12 cellular contexts compared by ENCODE assay signal in the genomic region with DNA sequence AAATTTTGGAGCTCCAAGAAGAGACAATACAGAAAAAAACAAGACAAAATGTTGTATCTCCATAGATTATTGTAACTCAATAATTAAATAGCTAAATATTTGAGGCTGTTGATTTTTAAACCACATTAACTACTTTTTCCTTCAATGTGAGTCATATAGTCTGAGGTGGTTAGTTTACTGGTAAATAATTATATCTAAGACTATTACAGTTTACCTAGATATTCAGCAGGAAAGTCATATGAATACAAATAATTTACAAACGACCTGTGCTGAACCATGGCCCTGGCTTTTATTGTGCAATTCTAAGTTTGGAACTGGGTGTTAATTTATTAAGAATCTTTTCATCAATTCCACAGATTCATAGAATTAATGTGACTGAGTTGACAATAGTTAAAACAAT. TPM values are rescaled to one million over a fixed set of nuclear protein-coding genes. Genes with fewer than 3 reads are reported as not detected.
A peak's percentile ranks its signal among the peaks of the same experiment; 100 is the strongest.
DNase-seq lines count a peak whose midpoint lies in the region; TF ChIP-seq lines count a peak whose summit lies in the region.
"Had no signal": no experiment of that assay in that cellular context is flagged by ENCODE, and none has a peak within 500 bp of the region (broad histone marks: within the 10 kb centered on the region; RNA-seq: fewer than 3 reads in every experiment).

No MANE protein-coding gene starts in this region.

- CTCF ChIA-PET in HEK293 (lab: Yijun Ruan, JAX), result interaction anchor here (0.6 to 1.5 kb wide), 4 partner anchors 45 to 192 kb away, joined by 3 read pairs; no protein-coding TSS in a partner anchor
- CTCF ChIA-PET in SK-N-SH (lab: Yijun Ruan, JAX), result interaction anchor here (0.7 to 4.4 kb wide), 5 partner anchors 14 to 192 kb away, joined by 3 to 21 read pairs (median 3); a partner anchor contains a TSS

- no peaks in the 10 kb centered on the region for H3K79me2 ChIP-seq in SK-N-SH (ENCODE audit: insufficient read depth)

- H3K4me2 ChIP-seq in SK-N-SH, result no peak overlapping the region

- H3K4me1 ChIP-seq in HEK293 (ENCODE audit: control insufficient read depth, insufficient read depth, low read length) (peaks cover 35% of the 10 kb centered on the region), SK-N-SH (ENCODE audit: control insufficient read depth in 1 of 2, insufficient read depth in 2 of 2, low read depth in 1 of 2, low read length in 1 of 2) (peaks cover 0 to 10% of the 10 kb centered on the region in 2 experiments; a peak in 2 of 4 replicates)

- TF ChIP-seq CTCF in HEK293 (tag by site-specific recombination; IDR thresholded peaks at IDR 0.05) (no peak), epithelial cell of proximal tubule (conservative IDR thresholded peaks at IDR 0.05; ENCODE audit: low read depth, low read length) (no peak), SK-N-SH (IDR thresholded peaks at IDR 0.05) (no peak)

- DNase-seq in Caki2 (ENCODE audit: low read depth) (peak; percentile 26), epithelial cell of proximal tubule (ENCODE audit: low read depth) (no peak), renal cortical epithelial cell (ENCODE audit: low read depth) (peak; percentile 82), DMS153 treated with DMSO at 0.1 percent for 48 hours (lab: John Stamatoyannopoulos, UW; ENCODE audit: unreplicated experiment) (no peak), SK-N-SH (no peak), caudate nucleus (lab: John Stamatoyannopoulos, UW) (no peak)
- DNase-seq: 8988T; CD8-positive, alpha-beta T cell; HCEC 1CT had no signal

- H3K36me3 ChIP-seq in HEK293 (ENCODE audit: control insufficient read depth in 2 of 2, insufficient read depth in 1 of 2, low read length in 2 of 2), result no peaks in the 10 kb centered on the region
- no peaks in the 10 kb centered on the region for H3K36me3 ChIP-seq in SK-N-SH (replicated peaks in 1 of 2; ENCODE audit: control insufficient read depth in 1 of 2, insufficient read depth in 2 of 2, low read length in 1 of 2)
- H3K36me3 ChIP-seq: BLaER1 treated with 17β-estradiol and CSF1 and Interleukin-3, amounts not matched to agents 10 nM and 100 nM had no signal

- no peak overlapping the region for H3K9ac ChIP-seq in SK-N-SH
- H3K9ac ChIP-seq: BLaER1 treated with 17β-estradiol and CSF1 and Interleukin-3, amounts not matched to agents 10 nM and 100 nM; GM23248 had no signal

- no peak for TF ChIP-seq EP300 in SK-N-SH (IDR thresholded peaks at IDR 0.05; ENCODE audit: borderline replicate concordance in 1 of 2, low read depth in 1 of 2, low read length in 1 of 2)

- H3K27ac ChIP-seq in HEK293 (ENCODE audit: extremely low read depth, low read depth, low read length), result no peak overlapping the region; the same call in 1 of the 2 replicates
- H3K27ac ChIP-seq in SK-N-SH (ENCODE audit: low read depth in 2 of 2, low read length in 1 of 2), result no peak overlapping the region
- no peak overlapping the region for H3K27ac ChIP-seq in caudate nucleus (ENCODE audit: low read depth, low read length)
- H3K27ac ChIP-seq: BLaER1 treated with 17β-estradiol and CSF1 and Interleukin-3, amounts not matched to agents 10 nM and 100 nM; GM23248 had no signal

- no peaks in the 10 kb centered on the region for H3F3A ChIP-seq in SK-N-SH (replicated peaks; ENCODE audit: insufficient read depth)

- in situ Hi-C loops in Caki2 (cut with HindIII; ENCODE audit: low pct_unique_long_range_greater_than_20kb, low sequenced_read_pairs), result no loop called here

- no peaks in the 10 kb centered on the region for H3K9me3 ChIP-seq in HEK293 (ENCODE audit: control insufficient read depth, insufficient read depth, low read depth, low read length)
- H3K9me3 ChIP-seq in SK-N-SH, result no peaks in the 10 kb centered on the region
- H3K9me3 ChIP-seq: BLaER1 treated with 17β-estradiol and CSF1 and Interleukin-3, amounts not matched to agents 10 nM and 100 nM had no signal

- no peak for TF ChIP-seq RAD21 in SK-N-SH (IDR thresholded peaks at IDR 0.05; ENCODE audit: low read length)

- POLR2A ChIA-PET in HEK293 (lab: Yijun Ruan, JAX), result interaction anchor here (2.4 kb wide), 1 partner anchor 26 kb away, joined by 8 read pairs; no protein-coding TSS in a partner anchor
- POLR2A ChIA-PET in SK-N-SH (lab: Yijun Ruan, JAX), result no interaction called here

- WGBS in SK-N-SH (ENCODE audit: low lambda C conversion rate), result 7% methylated on average over 1 of the region's 1 CpG

- no peaks in the 10 kb centered on the region for H4K20me1 ChIP-seq in SK-N-SH (ENCODE audit: insufficient read depth)
- H4K20me1 ChIP-seq: BLaER1 treated with 17β-estradiol and CSF1 and Interleukin-3, amounts not matched to agents 10 nM and 100 nM had no signal

- peaks cover 20% of the 10 kb centered on the region; the same call in 1 of the 2 replicates for H3K27me3 ChIP-seq in SK-N-SH (ENCODE audit: insufficient read depth)
- H3K27me3 ChIP-seq: BLaER1 treated with 17β-estradiol and CSF1 and Interleukin-3, amounts not matched to agents 10 nM and 100 nM had no signal

- H2AFZ ChIP-seq in SK-N-SH (ENCODE audit: low read depth), result no peak overlapping the region
- H2AFZ ChIP-seq: GM23248 had no signal

- H3K4me3 ChIP-seq in HEK293 (ENCODE audit: low read depth, low read length), result no peak overlapping the region
- peak overlapping the region; percentile 31 for H3K4me3 ChIP-seq in epithelial cell of proximal tubule (ENCODE audit: low read depth, low read length)
- no peak overlapping the region for H3K4me3 ChIP-seq in SK-N-SH (ENCODE audit: low read depth in 2 of 2, low read length in 1 of 2)
- H3K4me3 ChIP-seq: BLaER1 treated with 17β-estradiol and CSF1 and Interleukin-3, amounts not matched to agents 10 nM and 100 nM; GM23248 had no signal

- no peaks in the 10 kb centered on the region for H3K9me2 ChIP-seq in SK-N-SH

TF ChIP-seq in HEK293, 187 proteins besides CTCF, POLR2A, EP300 and RAD21:
- TF ChIP-seq, protein P1, sequence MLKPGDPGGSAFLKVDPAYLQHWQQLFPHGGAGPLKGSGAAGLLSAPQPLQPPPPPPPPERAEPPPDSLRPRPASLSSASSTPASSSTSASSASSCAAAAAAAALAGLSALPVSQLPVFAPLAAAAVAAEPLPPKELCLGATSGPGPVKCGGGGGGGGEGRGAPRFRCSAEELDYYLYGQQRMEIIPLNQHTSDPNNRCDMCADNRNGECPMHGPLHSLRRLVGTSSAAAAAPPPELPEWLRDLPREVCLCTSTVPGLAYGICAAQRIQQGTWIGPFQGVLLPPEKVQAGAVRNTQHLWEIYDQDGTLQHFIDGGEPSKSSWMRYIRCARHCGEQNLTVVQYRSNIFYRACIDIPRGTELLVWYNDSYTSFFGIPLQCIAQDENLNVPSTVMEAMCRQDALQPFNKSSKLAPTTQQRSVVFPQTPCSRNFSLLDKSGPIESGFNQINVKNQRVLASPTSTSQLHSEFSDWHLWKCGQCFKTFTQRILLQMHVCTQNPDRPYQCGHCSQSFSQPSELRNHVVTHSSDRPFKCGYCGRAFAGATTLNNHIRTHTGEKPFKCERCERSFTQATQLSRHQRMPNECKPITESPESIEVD (tag by site-specific recombination; IDR thresholded peaks at IDR 0.05), result peak; percentile 38
- TF ChIP-seq SALL2 (tag by site-specific recombination; IDR thresholded peaks at IDR 0.05; ENCODE audit: borderline replicate concordance) (no peak), ZNF660 (tag by site-specific recombination; IDR thresholded peaks at IDR 0.05) (no peak), GLI2 (tag by site-specific recombination; IDR thresholded peaks at IDR 0.05; ENCODE audit: borderline replicate concordance, low read depth) (no peak), ZNF544 (tag by site-specific recombination; IDR thresholded peaks at IDR 0.05) (no peak), ZNF830 (tag by site-specific recombination; IDR thresholded peaks at IDR 0.05; ENCODE audit: low read depth) (no peak), ZBTB17 (tag by site-specific recombination; IDR thresholded peaks at IDR 0.05) (no peak), ZBTB21 (tag by site-specific recombination; IDR thresholded peaks at IDR 0.05) (no peak)

TF ChIP-seq in SK-N-SH, 30 proteins besides CTCF, POLR2A, EP300 and RAD21 (continues in another document):
- no peak for TF ChIP-seq CHD2 (IDR thresholded peaks at IDR 0.05; ENCODE audit: low read length, partially characterized antibody)
- TF ChIP-seq MXI1 (IDR thresholded peaks at IDR 0.05; ENCODE audit: low read depth, low read length), result no peak
- no peak for TF ChIP-seq EZH2phosphoT487 (IDR thresholded peaks at IDR 0.05; ENCODE audit: borderline replicate concordance, low read depth)
- TF ChIP-seq RXRA (IDR thresholded peaks at IDR 0.05; ENCODE audit: borderline replicate concordance, low read depth), result no peak
- TF ChIP-seq, protein P2, sequence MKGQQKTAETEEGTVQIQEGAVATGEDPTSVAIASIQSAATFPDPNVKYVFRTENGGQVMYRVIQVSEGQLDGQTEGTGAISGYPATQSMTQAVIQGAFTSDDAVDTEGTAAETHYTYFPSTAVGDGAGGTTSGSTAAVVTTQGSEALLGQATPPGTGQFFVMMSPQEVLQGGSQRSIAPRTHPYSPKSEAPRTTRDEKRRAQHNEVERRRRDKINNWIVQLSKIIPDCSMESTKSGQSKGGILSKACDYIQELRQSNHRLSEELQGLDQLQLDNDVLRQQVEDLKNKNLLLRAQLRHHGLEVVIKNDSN (IDR thresholded peaks at IDR 0.05; ENCODE audit: borderline replicate concordance, low read depth), result no peak
- no peak for TF ChIP-seq POLR2AphosphoS5 (IDR thresholded peaks at IDR 0.05; ENCODE audit: low read depth, low read length)
- no peak for TF ChIP-seq NFIC (IDR thresholded peaks at IDR 0.05; ENCODE audit: borderline replicate concordance)
- TF ChIP-seq, protein P3, sequence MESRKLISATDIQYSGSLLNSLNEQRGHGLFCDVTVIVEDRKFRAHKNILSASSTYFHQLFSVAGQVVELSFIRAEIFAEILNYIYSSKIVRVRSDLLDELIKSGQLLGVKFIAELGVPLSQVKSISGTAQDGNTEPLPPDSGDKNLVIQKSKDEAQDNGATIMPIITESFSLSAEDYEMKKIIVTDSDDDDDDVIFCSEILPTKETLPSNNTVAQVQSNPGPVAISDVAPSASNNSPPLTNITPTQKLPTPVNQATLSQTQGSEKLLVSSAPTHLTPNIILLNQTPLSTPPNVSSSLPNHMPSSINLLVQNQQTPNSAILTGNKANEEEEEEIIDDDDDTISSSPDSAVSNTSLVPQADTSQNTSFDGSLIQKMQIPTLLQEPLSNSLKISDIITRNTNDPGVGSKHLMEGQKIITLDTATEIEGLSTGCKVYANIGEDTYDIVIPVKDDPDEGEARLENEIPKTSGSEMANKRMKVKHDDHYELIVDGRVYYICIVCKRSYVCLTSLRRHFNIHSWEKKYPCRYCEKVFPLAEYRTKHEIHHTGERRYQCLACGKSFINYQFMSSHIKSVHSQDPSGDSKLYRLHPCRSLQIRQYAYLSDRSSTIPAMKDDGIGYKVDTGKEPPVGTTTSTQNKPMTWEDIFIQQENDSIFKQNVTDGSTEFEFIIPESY (IDR thresholded peaks at IDR 0.05; ENCODE audit: borderline replicate concordance, low read depth), result no peak
- TF ChIP-seq FOXJ3 (CRISPR knock-in tag; IDR thresholded peaks at IDR 0.05), result no peak

RNA-seq across cellular contexts. Expression of a gene that starts 22.2 kb away (rescaled TPM):
- total RNA-seq in Caki2 (2014; rRNA removed; shearing (Covaris generic); ENCODE audit: low replicate concordance), result 15.2 and 28.2 TPM in 2 replicates
- total RNA-seq in epithelial cell of proximal tubule (16.1 and 25.7 TPM in 2 replicates), renal cortical epithelial cell (6.9 and 14.1 TPM in 2 replicates)
- polyA plus RNA-seq in SK-N-SH (2012; rRNA removed), result 14.2 and 19.3 TPM in 2 replicates
- 7.0 and 8.3 TPM in 2 replicates for polyA plus RNA-seq in SK-N-SH (2012; cell fraction: cytosol; rRNA removed)
- polyA plus RNA-seq in SK-N-SH (2012; cell fraction: nucleus; rRNA removed), result 15.8 and 32.8 TPM in 2 replicates
- total RNA-seq: CD8-positive, alpha-beta T cell had no signal

Comparison
In these comparisons a context has a peak if more than half of its experiments do, and no peak if none do; other contexts are left out.
1. DNase-seq: peak in Caki2 (single experiment) and renal cortical epithelial cell (single experiment); none in epithelial cell of proximal tubule (single experiment), DMS153 treated with DMSO at 0.1 percent for 48 hours (single experiment), SK-N-SH (single experiment) and caudate nucleus (0 of 61).